ENCODE assay signal across 10 cellular contexts in genomic region chr1:21621761-21622436, GRCh38. TPM values are rescaled to one million over a fixed set of nuclear protein-coding genes. Genes with fewer than 3 reads are reported as not detected.
DNase-seq lines count a peak whose midpoint lies in the region; ATAC-seq, FAIRE-seq and TF ChIP-seq lines count a peak whose summit lies in the region.
"Had no signal": no experiment of that assay in that cellular context is flagged by ENCODE, and none has a peak within 500 bp of the region (broad histone marks: within the 10 kb centered on the region; RNA-seq: fewer than 3 reads in every experiment).

No MANE protein-coding gene starts in this region.

- H3K9me3 ChIP-seq in keratinocyte (ENCODE audit: control insufficient read depth, low read depth, low read length) (no peaks in the 10 kb centered on the region), smooth muscle cell (replicated peaks; ENCODE audit: low read depth) (no peaks in the 10 kb centered on the region)

- no peaks in the 10 kb centered on the region for H3K36me3 ChIP-seq in keratinocyte (ENCODE audit: control insufficient read depth in 2 of 2, extremely low read depth in 1 of 2, insufficient read depth in 2 of 2, low read length in 2 of 2)
- no peaks in the 10 kb centered on the region for H3K36me3 ChIP-seq in smooth muscle cell (ENCODE audit: low read depth)

- dilution Hi-C loops in keratinocyte (cut with MboI; ENCODE audit: extremely low pct_ligation_motif_present, low sequenced_read_pairs): no loop called here

- H3K27me3 ChIP-seq in keratinocyte (ENCODE audit: control insufficient read depth, extremely low read depth, insufficient read depth, low read length): peaks cover 30% of the 10 kb centered on the region
- H3K27me3 ChIP-seq in smooth muscle cell (ENCODE audit: low read depth): no peaks in the 10 kb centered on the region

- TF ChIP-seq CTCF in keratinocyte (optimal IDR thresholded peaks at IDR 0.05 in 1 of 3, IDR thresholded peaks at IDR 0.05 in 1 of 3, conservative IDR thresholded peaks at IDR 0.05 in 1 of 3; ENCODE audit: extremely low read depth in 1 of 3, insufficient read depth in 2 of 3, low read length in 3 of 3): no peak
- TF ChIP-seq CTCF in smooth muscle cell (IDR thresholded peaks at IDR 0.05; ENCODE audit: borderline replicate concordance, insufficient read depth, poor library complexity, severe bottlenecking): no peak

- H3K27me3 Mint-ChIP-seq in activated naive CD8-positive, alpha-beta T cell: peaks cover 13% of the 10 kb centered on the region

- H2AFZ ChIP-seq in keratinocyte (ENCODE audit: control insufficient read depth, low read length) (no peak overlapping the region), smooth muscle cell (ENCODE audit: low read depth) (no peak overlapping the region)

- peak overlapping the region; percentile 23 to 44 (median 32) for H3K4me3 ChIP-seq in keratinocyte (ENCODE audit: control insufficient read depth in 2 of 3, extremely low read depth in 1 of 3, insufficient read depth in 2 of 3, low read depth in 1 of 3, low read length in 3 of 3)
- H3K4me3 ChIP-seq in smooth muscle cell: peak overlapping the region; percentile 34

- H3K4me3 Mint-ChIP-seq in activated naive CD8-positive, alpha-beta T cell: peak overlapping the region; percentile 71

- H4K20me1 ChIP-seq in keratinocyte (ENCODE audit: control insufficient read depth, extremely low read depth, insufficient read depth, low read length) (no peaks in the 10 kb centered on the region), smooth muscle cell (ENCODE audit: low read depth) (no peaks in the 10 kb centered on the region)

- FAIRE-seq in keratinocyte (lab: Jason Lieb, UNC): peak; percentile 53
- FAIRE-seq: islet of Langerhans had no signal

- no peaks in the 10 kb centered on the region for H3K79me2 ChIP-seq in keratinocyte (ENCODE audit: control insufficient read depth, insufficient read depth, low read length)
- no peaks in the 10 kb centered on the region for H3K79me2 ChIP-seq in smooth muscle cell (ENCODE audit: low read depth)

- ATAC-seq in HG02885 (IDR thresholded peaks at IDR 0.05; ENCODE audit: poor library complexity, unreplicated experiment): no peak

- peak overlapping the region; percentile 14 for H3K9ac ChIP-seq in keratinocyte (ENCODE audit: control insufficient read depth, extremely low read depth, insufficient read depth, low read length)
- H3K9ac ChIP-seq in smooth muscle cell (ENCODE audit: low read depth): no peak overlapping the region

- peaks cover 5% of the 10 kb centered on the region for H3K4me1 Mint-ChIP-seq in activated naive CD8-positive, alpha-beta T cell (ENCODE audit: low read depth)

- H3K4me2 ChIP-seq in keratinocyte (ENCODE audit: control insufficient read depth, extremely low read depth, insufficient read depth, low read depth, low read length): peak overlapping the region; percentile 64
- peak overlapping the region; percentile 83 for H3K4me2 ChIP-seq in smooth muscle cell

- H3F3A ChIP-seq in smooth muscle cell (ENCODE audit: low read depth): peaks cover 4% of the 10 kb centered on the region

- WGBS in smooth muscle cell (ENCODE audit: low lambda C conversion rate): 21% methylated on average over 39 of the region's 39 CpGs

- no peak overlapping the region for H3K27ac Mint-ChIP-seq in activated naive CD8-positive, alpha-beta T cell

- H3K9me3 Mint-ChIP-seq in activated naive CD8-positive, alpha-beta T cell (ENCODE audit: low read depth): no peaks in the 10 kb centered on the region

- H3K27ac ChIP-seq in keratinocyte (ENCODE audit: control insufficient read depth, insufficient read depth, low read length) (no peak overlapping the region), smooth muscle cell (ENCODE audit: low read depth) (no peak overlapping the region)

- peak; percentile 45 for DNase-seq in DMS53 (lab: John Stamatoyannopoulos, UW)
- DNase-seq in DMS53 treated with DMSO at 0.1 percent for 48 hours (lab: John Stamatoyannopoulos, UW; ENCODE audit: unreplicated experiment): no peak
- DNase-seq in keratinocyte (ENCODE audit: low read depth, low spot score): no peak
- no peak for DNase-seq in smooth muscle cell (lab: John Stamatoyannopoulos, UW; ENCODE audit: unreplicated experiment)
- no peak for DNase-seq in stimulated activated naive CD4-positive, alpha-beta T cell treated with Interleukin-2 at 50 U/mL for 16 hours (lab: John Stamatoyannopoulos, UW)
- no peak for DNase-seq in NOMO-1 (lab: John Stamatoyannopoulos, UW; ENCODE audit: unreplicated experiment in 2 of 2)
- DNase-seq: NCI-H446 treated with DMSO at 0.1 percent for 48 hours had no signal

- H3K4me1 ChIP-seq in keratinocyte (ENCODE audit: control insufficient read depth, extremely low read depth, insufficient read depth, low read length) (peaks cover 17% of the 10 kb centered on the region), smooth muscle cell (ENCODE audit: low read depth) (peaks cover 4% of the 10 kb centered on the region)

- H3K36me3 Mint-ChIP-seq in activated naive CD8-positive, alpha-beta T cell: no peaks in the 10 kb centered on the region

- H3K9me1 ChIP-seq in keratinocyte (ENCODE audit: control insufficient read depth, extremely low read depth, insufficient read depth, low read length): no peaks in the 10 kb centered on the region

RNA-seq across cellular contexts. Expression of gene RAP1GAP, which starts 47.3 kb away (rescaled TPM):
- polyA plus RNA-seq in keratinocyte (0.95 to 1.6 TPM (median 1.1 TPM) in 3 replicates), smooth muscle cell (3.9 and 4.1 TPM in 2 replicates)
- 2.8 TPM for polyA plus RNA-seq in keratinocyte (2011; ENCODE audit: low read depth)
- polyA plus RNA-seq in keratinocyte (2011; cell fraction: cytosol; rRNA removed): 1.5 TPM in 2 replicates
- polyA plus RNA-seq in keratinocyte (2011; cell fraction: nucleus; rRNA removed): 1.4 and 1.9 TPM in 2 replicates
- 1.1 and 4.3 TPM in 2 replicates for polyA plus RNA-seq in keratinocyte (2012; ENCODE audit: low replicate concordance)
- polyA minus RNA-seq in keratinocyte: 1.9 to 3.3 TPM (median 2.1 TPM) in 3 replicates
- 2.7 TPM for polyA minus RNA-seq in keratinocyte (2011; cell fraction: cytosol; rRNA and poly(A)+ RNA removed)
- 0.74 and 1.2 TPM in 2 replicates for polyA minus RNA-seq in keratinocyte (2011; cell fraction: nucleus; rRNA and poly(A)+ RNA removed)
- total RNA-seq in smooth muscle cell: 0.99 and 3.0 TPM in 2 replicates
